8 cellular contexts compared by ENCODE assay signal in the genomic region with DNA sequence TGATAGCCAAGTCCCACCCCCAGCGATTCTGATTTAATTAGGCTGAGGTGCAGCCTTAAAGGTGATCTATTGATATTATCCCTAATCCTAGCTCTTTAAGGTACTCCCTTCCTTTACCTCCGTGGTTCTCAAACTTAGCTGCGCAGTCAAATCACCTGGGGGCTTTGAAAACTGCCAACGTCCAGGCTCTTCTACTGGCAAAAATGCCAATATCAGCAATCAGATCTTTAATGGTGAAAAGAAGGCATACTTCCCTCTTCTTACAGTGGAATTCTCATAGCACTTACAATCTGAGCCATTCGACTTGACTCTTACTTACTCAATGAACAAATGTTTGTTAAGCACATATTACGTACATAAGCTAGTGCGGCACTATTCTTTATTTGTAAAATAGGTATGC. TPM values are rescaled to one million over a fixed set of nuclear protein-coding genes. Genes with fewer than 3 reads are reported as not detected.
A peak's percentile ranks its signal among the peaks of the same experiment; 100 is the strongest.
DNase-seq lines count a peak whose midpoint lies in the region; ATAC-seq and TF ChIP-seq lines count a peak whose summit lies in the region.

No MANE protein-coding gene starts in this region.

- H3K27me3 ChIP-seq in CD8-positive, alpha-beta memory T cell (ENCODE audit: insufficient read depth, low read length, poor library complexity, severe bottlenecking): no peaks in the 10 kb centered on the region
- H3K27me3 ChIP-seq in NT2/D1 (ENCODE audit: insufficient read depth, insufficient read length) (peaks cover 6% of the 10 kb centered on the region), endodermal cell (ENCODE audit: control insufficient read depth, insufficient read depth, low read length, poor library complexity, severe bottlenecking) (peaks cover 10% of the 10 kb centered on the region)

- no peak for ATAC-seq in GM19035 (IDR thresholded peaks at IDR 0.05; ENCODE audit: unreplicated experiment)

- peak overlapping the region; percentile 85 for H3K4me3 ChIP-seq in CD8-positive, alpha-beta memory T cell (ENCODE audit: low read length)
- peak overlapping the region; percentile 79 for H3K4me3 ChIP-seq in NT2/D1 (ENCODE audit: insufficient read length, low read depth)
- peak overlapping the region; percentile 80 for H3K4me3 ChIP-seq in endodermal cell (ENCODE audit: low read length)

- no peak overlapping the region for H3K9ac ChIP-seq in NT2/D1 (ENCODE audit: insufficient read length, low read depth)
- H3K9ac ChIP-seq in endodermal cell (ENCODE audit: extremely low read depth, low read length, poor library complexity, severe bottlenecking): no peak overlapping the region

- H3K27ac ChIP-seq in CD8-positive, alpha-beta memory T cell (ENCODE audit: low read depth, low read length): no peak overlapping the region
- H3K27ac ChIP-seq in endodermal cell (ENCODE audit: low read depth, low read length): no peak overlapping the region

- POLR2A ChIA-PET in CD8-positive, alpha-beta memory T cell (lab: Charles Lee): interaction anchor here (1.2 to 1.4 kb wide), 4 partner anchors 141 to 1235 kb away, joined by 3 to 4 read pairs (median 4); a partner anchor contains a TSS

- no peaks in the 10 kb centered on the region for H3K9me3 ChIP-seq in CD8-positive, alpha-beta memory T cell (ENCODE audit: low read length)
- H3K9me3 ChIP-seq in NT2/D1 (ENCODE audit: insufficient read depth, low read length): no peaks in the 10 kb centered on the region
- H3K9me3 ChIP-seq in endodermal cell (ENCODE audit: control insufficient read depth, low read length): no peaks in the 10 kb centered on the region

- peak overlapping the region in 7 of 8 donors; percentile 7 to 93 (median 83) for H3K27ac Mint-ChIP-seq in CD8-positive, alpha-beta memory T cell
- no peak overlapping the region for H3K27ac Mint-ChIP-seq in endodermal cell
- H3K27ac Mint-ChIP-seq in osteocyte (ENCODE audit: unreplicated experiment): peak overlapping the region; percentile 40

- WGBS in endodermal cell (ENCODE audit: insufficient coverage in 1 of 2, insufficient read length in 1 of 2), 2 experiments: 78 to 83% methylated on average over 3 to 7 of the region's 7 CpGs

- peak overlapping the region; percentile 92 to 98 (median 95) for H3K4me3 Mint-ChIP-seq in CD8-positive, alpha-beta memory T cell
- H3K4me3 Mint-ChIP-seq in endodermal cell (peak overlapping the region; percentile 80), osteocyte (ENCODE audit: unreplicated experiment) (peak overlapping the region; percentile 90)

- no peak for DNase-seq in CD8-positive, alpha-beta memory T cell
- no peak for DNase-seq in NT2/D1 (ENCODE audit: low read depth, low spot score)
- no peak for DNase-seq in endodermal cell
- no peak for DNase-seq in osteocyte (ENCODE audit: extremely low spot score, unreplicated experiment)
- DNase-seq in stimulated activated CD8-positive, alpha-beta memory T cell treated with anti-CD3 and anti-CD28 coated beads, Interleukin-4, amount 100 ng/mL, for 48 hours: no peak
- no peak for DNase-seq in RPMI8226
- no peak for DNase-seq in NCI-H226

- peaks cover 0 to 8% (median 0%) of the 10 kb centered on the region in 3 donors for H3K36me3 Mint-ChIP-seq in CD8-positive, alpha-beta memory T cell
- H3K36me3 Mint-ChIP-seq in endodermal cell (ENCODE audit: low read depth) (no peaks in the 10 kb centered on the region), osteocyte (ENCODE audit: unreplicated experiment) (no peaks in the 10 kb centered on the region)

- CTCF ChIA-PET in CD8-positive, alpha-beta memory T cell (lab: Charles Lee): interaction anchor here (0.9 to 2.7 kb wide), 5 partner anchors 8 to 1737 kb away, joined by 3 to 11 read pairs (median 3); no protein-coding TSS in a partner anchor

- H3K27me3 Mint-ChIP-seq in CD8-positive, alpha-beta memory T cell: peaks cover 1 to 4% of the 10 kb centered on the region in 2 donors
- H3K27me3 Mint-ChIP-seq in endodermal cell (ENCODE audit: insufficient read depth) (peaks cover 12% of the 10 kb centered on the region), osteocyte (ENCODE audit: unreplicated experiment) (no peaks in the 10 kb centered on the region)

- peaks cover 11% of the 10 kb centered on the region for H3K4me1 ChIP-seq in CD8-positive, alpha-beta memory T cell (ENCODE audit: insufficient read depth, low read length)
- H3K4me1 ChIP-seq in NT2/D1 (ENCODE audit: insufficient read depth, insufficient read length) (no peaks in the 10 kb centered on the region), endodermal cell (ENCODE audit: control insufficient read depth, insufficient read depth, low read length) (no peaks in the 10 kb centered on the region)

- H3K36me3 ChIP-seq in CD8-positive, alpha-beta memory T cell (ENCODE audit: insufficient read depth, low read length): no peaks in the 10 kb centered on the region
- H3K36me3 ChIP-seq in NT2/D1 (ENCODE audit: insufficient read depth, insufficient read length, low read length) (peaks cover 3% of the 10 kb centered on the region), endodermal cell (ENCODE audit: control insufficient read depth, insufficient read depth, low read length) (no peaks in the 10 kb centered on the region)

- TF ChIP-seq CTCF in endodermal cell (conservative IDR thresholded peaks at IDR 0.05) (no peak), osteocyte (IDR thresholded peaks at IDR 0.05) (no peak)

- no peaks in the 10 kb centered on the region for H3K9me3 Mint-ChIP-seq in CD8-positive, alpha-beta memory T cell
- H3K9me3 Mint-ChIP-seq in endodermal cell: no peaks in the 10 kb centered on the region
- no peaks in the 10 kb centered on the region for H3K9me3 Mint-ChIP-seq in osteocyte (ENCODE audit: unreplicated experiment)

- H3K4me1 Mint-ChIP-seq in CD8-positive, alpha-beta memory T cell: peaks cover 23 to 24% (median 23%) of the 10 kb centered on the region in 3 donors
- H3K4me1 Mint-ChIP-seq in endodermal cell: peaks cover 12% of the 10 kb centered on the region
- peaks cover 20% of the 10 kb centered on the region for H3K4me1 Mint-ChIP-seq in osteocyte (ENCODE audit: unreplicated experiment)

RNA-seq across cellular contexts. Expression of a gene that starts 0.7 kb away (rescaled TPM):
- total RNA-seq in CD8-positive, alpha-beta memory T cell: 10 to 100 TPM; 18.6 to 20.5 TPM
- polyA plus RNA-seq in CD8-positive, alpha-beta memory T cell: 20.3 TPM
- total RNA-seq in endodermal cell (10 to 100 TPM; 35.6 to 42.2 TPM), osteocyte (18.7 and 24.0 TPM in 2 replicates)
- 24.6 TPM for polyA plus RNA-seq in endodermal cell (2013, experiment 1 of 2)
- polyA plus RNA-seq in endodermal cell (2013, experiment 2 of 2): 23.8 TPM
